In genomic region chr6:1713016-1713600, GRCh38 we compare ENCODE assay signal across 20 cellular contexts.
"Had no signal": no experiment of that assay in that cellular context is flagged by ENCODE, and none has a peak within 500 bp of the region (broad histone marks: within the 10 kb centered on the region; RNA-seq: fewer than 3 reads in every experiment).

No MANE protein-coding gene starts in this region.

- H3K9me3 ChIP-seq: colonic mucosa, lower lobe of right lung, ovary, psoas muscle, sigmoid colon, spleen, testis, tibial artery had no signal

- H3K4me3 ChIP-seq: colonic mucosa, lower lobe of right lung, ovary, psoas muscle, sigmoid colon, skin epidermis, spleen, testis, tibial artery had no signal

- H3K36me3 ChIP-seq: colonic mucosa, lower lobe of right lung, ovary, sigmoid colon, spleen, tibial artery had no signal

- DNase-seq: colonic mucosa; dermis blood vessel endothelial cell; left ventricle myocardium superior; lower lobe of right lung; naive B cell; ovary; psoas muscle; right cardiac atrium; sigmoid colon; spleen; stimulated activated CD4-positive, alpha-beta T cell treated with anti-CD3 and anti-CD28 coated beads, Interleukin-4, amount 100 ng/mL, for 4 hours; stimulated activated naive CD8-positive, alpha-beta T cell treated with anti-CD3 and anti-CD28 coated beads, Interleukin-15, Interleukin-2, amounts not matched to agents 100 U/mL and 50 U/mL, for 24 hours; substantia nigra; testis; tibial artery had no signal

- H3K27ac ChIP-seq: colonic mucosa, lower lobe of right lung, ovary, psoas muscle, sigmoid colon, spleen, testis, tibial artery had no signal

- H3K4me1 ChIP-seq: colonic mucosa, lower lobe of right lung, psoas muscle, sigmoid colon, tibial artery had no signal

- ATAC-seq: left ventricle myocardium superior; lower lobe of right lung; natural killer cell treated with Interleukin-12 subunit alpha and Interleukin-12 subunit beta and Interleukin-15 and Interleukin-18, amount 100 ng/mL, for 72 hours; right cardiac atrium; stimulated activated memory B cell treated with anti-CD40 and anti-IgM and Interleukin-4, amounts not matched to agents 10 μg/mL and 1 μg/mL and 100 μg/mL, for 72 hours; stimulated activated naive CD8-positive, alpha-beta T cell treated with anti-CD3 and anti-CD28 coated beads, Interleukin-15, Interleukin-2, amounts not matched to agents 100 U/mL and 50 U/mL, for 24 hours had no signal

- H3K27me3 ChIP-seq: colonic mucosa, ovary, sigmoid colon, spleen, testis, tibial artery had no signal

- FAIRE-seq: frontal cortex, keratinocyte had no signal
